Comparison of ENCODE assay signal across 27 cellular contexts in the genomic region with DNA sequence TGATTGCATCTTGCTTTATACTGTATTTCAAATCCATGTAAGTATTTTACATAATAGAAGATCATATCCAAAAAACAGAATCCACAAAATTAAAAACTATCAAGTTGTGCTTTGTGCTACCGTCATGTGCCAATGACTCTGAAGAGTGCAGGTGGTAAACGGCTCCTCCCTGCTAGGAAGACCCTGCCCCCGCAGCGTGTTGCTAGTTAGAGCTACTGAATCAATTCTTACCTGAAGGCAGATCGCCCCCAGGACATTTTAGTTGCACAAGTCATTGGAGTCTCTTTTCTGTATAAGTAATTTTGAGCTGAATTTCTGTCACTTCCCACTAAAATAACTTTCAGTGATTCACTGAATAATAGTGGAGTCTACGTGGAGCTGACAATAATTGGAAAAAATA.
"Had no signal": no experiment of that assay in that cellular context is flagged by ENCODE, and none has a peak within 500 bp of the region (broad histone marks: within the 10 kb centered on the region; RNA-seq: fewer than 3 reads in every experiment).

No MANE protein-coding gene starts in this region.

- H3K27me3 ChIP-seq: brain microvascular endothelial cell, heart left ventricle had no signal

- H3K4me3 Mint-ChIP-seq: activated CD4-positive, alpha-beta memory T cell treated with anti-CD3 and anti-CD28 coated beads, Interleukin-2, amount 10 ng/mL, durations not matched to agents 7 days and 5 days; activated CD4-positive, alpha-beta T cell treated with anti-CD3 and anti-CD28 coated beads for 36 hours; activated CD4-positive, alpha-beta T cell treated with anti-CD3 and anti-CD28 coated beads, Interleukin-2, amount 10 ng/mL, durations not matched to agents 24 days and 14 days; activated naive CD8-positive, alpha-beta T cell; activated T-cell treated with anti-CD3 and anti-CD28 coated beads, Interleukin-2, amount 50 U/mL, for 4 hours; activated T-helper 17 cell treated with anti-CD3 and anti-CD28 coated beads, Interleukin-2, amount 50 U/mL, for 72 hours; T-helper 17 cell; T-helper 2 cell treated with Interferon-gamma antibody and Interleukin-4, amounts not matched to agents 5 μg/mL and 100 μg/mL, for 36 hours had no signal

- H3K4me1 Mint-ChIP-seq: activated CD4-positive, alpha-beta memory T cell treated with anti-CD3 and anti-CD28 coated beads, Interleukin-2, amount 10 ng/mL, durations not matched to agents 7 days and 5 days; activated CD4-positive, alpha-beta T cell treated with anti-CD3 and anti-CD28 coated beads for 36 hours; activated CD4-positive, alpha-beta T cell treated with anti-CD3 and anti-CD28 coated beads, Interleukin-2, amount 10 ng/mL, durations not matched to agents 24 days and 14 days; activated T-helper 17 cell treated with anti-CD3 and anti-CD28 coated beads, Interleukin-2, amount 50 U/mL, for 72 hours; T-helper 17 cell had no signal

- H3K36me3 ChIP-seq: brain microvascular endothelial cell, heart left ventricle had no signal

- DNase-seq: activated CD4-positive, alpha-beta memory T cell treated with anti-CD3 and anti-CD28 coated beads, Interleukin-2, amount 10 ng/mL, durations not matched to agents 7 days and 5 days; activated CD4-positive, alpha-beta T cell treated with anti-CD3 and anti-CD28 coated beads for 36 hours; activated CD4-positive, alpha-beta T cell treated with anti-CD3 and anti-CD28 coated beads, Interleukin-2, amount 10 ng/mL, durations not matched to agents 24 days and 14 days; activated CD4-positive, CD25-positive, alpha-beta regulatory T cell; activated CD4-positive, CD25-positive, alpha-beta regulatory T cell treated with anti-CD3 and anti-CD28 coated beads, Interleukin-2, amount 50 U/mL, for 72 hours; activated CD8-positive, alpha-beta memory T cell treated with anti-CD3 and anti-CD28 coated beads, Interleukin-2, amount 50 U/mL, for 48 hours; activated effector memory CD4-positive, alpha-beta T cell treated with Interleukin-2 at 50 U/mL for 16 hours; activated gamma-delta T cell treated with Interleukin-2 at 50 U/mL for 16 hours; activated naive CD4-positive, alpha-beta T cell treated with anti-CD3 and anti-CD28 coated beads, Interleukin-2, amount 50 U/mL, for 16 hours; activated naive CD4-positive, alpha-beta T cell treated with Interleukin-2 at 50 U/mL for 16 hours; activated T-cell treated with anti-CD3 and anti-CD28 coated beads, Interleukin-2, amount 50 U/mL, for 4 hours; amniotic stem cell; brain microvascular endothelial cell; effector CD8-positive, alpha-beta T cell; foreskin fibroblast; heart left ventricle; T-helper 1 cell; T-helper 17 cell; T1000 had no signal

- H3K36me3 Mint-ChIP-seq: activated naive CD8-positive, alpha-beta T cell had no signal

- H3K27me3 Mint-ChIP-seq: activated CD4-positive, alpha-beta memory T cell treated with anti-CD3 and anti-CD28 coated beads, Interleukin-2, amount 10 ng/mL, durations not matched to agents 7 days and 5 days; activated CD4-positive, alpha-beta T cell treated with anti-CD3 and anti-CD28 coated beads for 36 hours; activated CD4-positive, alpha-beta T cell treated with anti-CD3 and anti-CD28 coated beads, Interleukin-2, amount 10 ng/mL, durations not matched to agents 24 days and 14 days; activated naive CD8-positive, alpha-beta T cell; activated T-helper 17 cell treated with anti-CD3 and anti-CD28 coated beads, Interleukin-2, amount 50 U/mL, for 72 hours; T-helper 17 cell had no signal

- H3K9me3 Mint-ChIP-seq: activated CD4-positive, alpha-beta T cell treated with anti-CD3 and anti-CD28 coated beads, Interleukin-2, amount 10 ng/mL, durations not matched to agents 24 days and 14 days had no signal

- FAIRE-seq: astrocyte, bronchial epithelial cell, colon, frontal cortex had no signal

- H3K4me1 ChIP-seq: heart left ventricle had no signal

- H3K27ac ChIP-seq: brain microvascular endothelial cell, heart left ventricle had no signal

- H3K27ac Mint-ChIP-seq: activated CD4-positive, alpha-beta memory T cell treated with anti-CD3 and anti-CD28 coated beads, Interleukin-2, amount 10 ng/mL, durations not matched to agents 7 days and 5 days; activated CD4-positive, alpha-beta T cell treated with anti-CD3 and anti-CD28 coated beads for 36 hours; activated CD4-positive, alpha-beta T cell treated with anti-CD3 and anti-CD28 coated beads, Interleukin-2, amount 10 ng/mL, durations not matched to agents 24 days and 14 days; activated naive CD8-positive, alpha-beta T cell; activated T-helper 17 cell treated with anti-CD3 and anti-CD28 coated beads, Interleukin-2, amount 50 U/mL, for 72 hours; T-helper 17 cell; T-helper 2 cell treated with Interferon-gamma antibody and Interleukin-4, amounts not matched to agents 5 μg/mL and 100 μg/mL, for 36 hours had no signal

- H3K4me3 ChIP-seq: heart left ventricle had no signal

- ATAC-seq: activated CD4-positive, alpha-beta T cell treated with anti-CD3 and anti-CD28 coated beads for 36 hours; activated T-cell treated with anti-CD3 and anti-CD28 coated beads, Interleukin-2, amount 50 U/mL, for 4 hours; activated T-helper 17 cell treated with anti-CD3 and anti-CD28 coated beads, Interleukin-2, amount 50 U/mL, for 72 hours; esophagus mucosa; heart left ventricle; T-helper 17 cell had no signal
